8 cellular contexts compared by ENCODE assay signal in the genomic region with DNA sequence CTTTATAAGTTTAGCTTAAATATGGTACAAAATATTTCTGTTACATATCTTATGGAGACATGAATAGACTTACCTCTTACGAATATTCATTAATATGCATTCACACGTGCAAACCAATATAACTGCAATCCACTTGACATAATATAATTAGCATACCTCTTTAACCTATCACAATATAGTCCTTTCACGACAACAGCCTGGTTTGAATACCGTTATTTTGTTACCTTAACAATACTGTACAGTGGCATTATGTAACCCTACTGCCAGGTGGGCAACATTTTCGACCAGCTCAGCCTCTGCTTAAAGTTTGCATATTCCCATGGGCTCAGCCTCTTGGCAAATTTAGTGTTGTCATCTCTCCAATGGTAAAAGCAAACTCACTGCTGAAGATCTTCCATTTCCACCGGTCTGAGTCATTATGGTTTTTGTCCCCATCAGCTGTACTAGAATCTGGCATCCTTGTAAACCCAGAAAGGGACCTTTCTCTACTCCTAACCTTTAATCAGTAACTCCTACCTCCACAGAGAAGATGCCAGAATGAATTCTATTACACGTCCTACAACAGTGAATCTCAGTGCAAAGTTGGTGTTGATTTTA. TPM values are rescaled to one million over a fixed set of nuclear protein-coding genes. Genes with fewer than 3 reads are reported as not detected.
DNase-seq lines count a peak whose midpoint lies in the region; ATAC-seq and TF ChIP-seq lines count a peak whose summit lies in the region.
"Had no signal": no experiment of that assay in that cellular context is flagged by ENCODE, and none has a peak within 500 bp of the region (broad histone marks: within the 10 kb centered on the region; RNA-seq: fewer than 3 reads in every experiment).

No MANE protein-coding gene starts in this region.

- intact Hi-C loops in mammary epithelial cell (cut with micrococcal nuclease) (loop anchor here (1.0 to 2.0 kb wide), 4 partner anchors 52 to 237 kb away; no protein-coding TSS in a partner anchor), psoas muscle (cut with DNase I) (loop anchor here (1.0 to 10.0 kb wide), 5 partner anchors 46 to 241 kb away; a partner anchor contains a TSS)

- H4K20me1 ChIP-seq in mammary epithelial cell (ENCODE audit: insufficient read depth, low read length), result no peaks in the 10 kb centered on the region

- no peaks in the 10 kb centered on the region for H3K79me2 ChIP-seq in mammary epithelial cell (ENCODE audit: insufficient read depth, low read length)

- H3K36me3 ChIP-seq in mammary epithelial cell (ENCODE audit: insufficient read depth, low read length) (peaks cover 8% of the 10 kb centered on the region), psoas muscle (ENCODE audit: insufficient read depth in 1 of 2, low read depth in 1 of 2) (peaks cover 0 to 28% of the 10 kb centered on the region in 2 donors)

- no peaks in the 10 kb centered on the region for H3K9me3 ChIP-seq in mammary epithelial cell (replicated peaks; ENCODE audit: insufficient read depth, low read length)
- no peaks in the 10 kb centered on the region for H3K9me3 ChIP-seq in psoas muscle

- ATAC-seq in psoas muscle, result peak; percentile 16 to 78 (median 36)

- H3K4me2 ChIP-seq in mammary epithelial cell (ENCODE audit: insufficient read depth, low read depth, low read length), result peak overlapping the region; percentile 37

- dilution Hi-C loops in mammary epithelial cell (cut with HindIII; ENCODE audit: low sequenced_read_pairs), result no loop called here

- no TSS peak for BruUV-seq in mammary epithelial cell (replicated peaks; lab: Mats Ljungman, UMichigan)

- H3K9ac ChIP-seq in mammary epithelial cell (ENCODE audit: insufficient read depth, low read length), result no peak overlapping the region

- 69% methylated on average over 7 of the region's 7 CpGs for WGBS in mammary epithelial cell (ENCODE audit: low coverage, missing lambda C conversion rate)
- 51 to 71% (median 54%) methylated on average over 7 of the region's 7 CpGs for WGBS in psoas muscle, 3 donors

- DNase-seq in GM12865 (ENCODE audit: low read depth) (peak; percentile 10), NAMALWA (ENCODE audit: low spot score) (peak; percentile 38), mammary epithelial cell (no peak), psoas muscle (no peak), NCI-H1105 (lab: John Stamatoyannopoulos, UW) (no peak), NOMO-1 (lab: John Stamatoyannopoulos, UW; ENCODE audit: unreplicated experiment in 2 of 2) (no peak), GM13977 (ENCODE audit: low spot score) (no peak)

- no peak overlapping the region for H2AFZ ChIP-seq in mammary epithelial cell (ENCODE audit: low read depth, low read length)

- H3K27me3 ChIP-seq in mammary epithelial cell (ENCODE audit: insufficient read depth, low read length) (no peaks in the 10 kb centered on the region), psoas muscle (ENCODE audit: insufficient read depth in 3 of 3, low read length in 2 of 3) (no peaks in the 10 kb centered on the region)
- H3K27me3 ChIP-seq: foreskin keratinocyte had no signal

- CTCF ChIA-PET in mammary epithelial cell (lab: Charles Lee; ENCODE audit: low non-redundant PET), result no interaction called here

- no peak for TF ChIP-seq CTCF in GM12865 (IDR thresholded peaks at IDR 0.05; ENCODE audit: insufficient read depth, low read depth, low read length, missing control alignments)
- no peak for TF ChIP-seq CTCF in mammary epithelial cell (conservative IDR thresholded peaks at IDR 0.05 in 1 of 2, IDR thresholded peaks at IDR 0.05 in 1 of 2; ENCODE audit: extremely low read depth in 1 of 2, insufficient read depth in 1 of 2, low read depth in 1 of 2, low read length in 2 of 2)
- no peak for TF ChIP-seq CTCF in psoas muscle (IDR thresholded peaks at IDR 0.05)
- TF ChIP-seq CTCF in GM13977 (IDR thresholded peaks at IDR 0.05; ENCODE audit: extremely low read depth, insufficient read depth, missing control alignments), result no peak

- H3K27ac ChIP-seq in mammary epithelial cell (ENCODE audit: insufficient read depth, low read depth, low read length), result no peak overlapping the region
- H3K27ac ChIP-seq in psoas muscle, result peak overlapping the region; percentile 1
- H3K27ac ChIP-seq: foreskin keratinocyte had no signal

- in situ Hi-C loops in mammary epithelial cell (cut with MboI; ENCODE audit: low sequenced_read_pairs in 2 of 2), result loop anchor here (5.0 to 25.0 kb wide), 3 partner anchors 71 to 246 kb away; no protein-coding TSS in a partner anchor
- in situ Hi-C loops in GM13977 (cut with MboI; ENCODE audit: low pct_unique_long_range_greater_than_20kb, low sequenced_read_pairs, unreplicated experiment), result loop anchor here (5.0 to 10.0 kb wide), 2 partner anchors 69 to 86 kb away; no protein-coding TSS in a partner anchor

- H3K4me3 ChIP-seq in GM12865 (ENCODE audit: low read depth, low read length) (peak overlapping the region; percentile 55), mammary epithelial cell (replicated peaks in 1 of 3; ENCODE audit: insufficient read depth in 1 of 3, low read depth in 2 of 3, low read length in 3 of 3) (no peak overlapping the region), psoas muscle (peak overlapping the region; percentile 37)

- H3K4me1 ChIP-seq in mammary epithelial cell (ENCODE audit: insufficient read depth, low read length) (peaks cover 5% of the 10 kb centered on the region), psoas muscle (peaks cover 9% of the 10 kb centered on the region)
- H3K4me1 ChIP-seq: foreskin keratinocyte had no signal

RNA-seq across cellular contexts. Expression of a gene that starts 46.0 kb away (rescaled TPM):
- total RNA-seq in mammary epithelial cell (10 to 100 TPM; 12.9 to 16.7 TPM), psoas muscle (10 to 100 TPM; 21.3 to 30.1 (median 23.8) TPM)
- polyA plus RNA-seq in mammary epithelial cell (4.3 TPM), psoas muscle (10 to 100 TPM in 1 of 3 donors, 1 to 10 TPM in 2; 3.1 to 15.5 (median 8.1) TPM)
- 27.3 TPM for polyA minus RNA-seq in mammary epithelial cell

Comparison
In these comparisons a context has a peak if more than half of its experiments do, and no peak if none do; other contexts are left out.
1. DNase-seq: peak in GM12865 (single experiment) and NAMALWA (single experiment); none in mammary epithelial cell (single experiment), psoas muscle (0 of 2), NCI-H1105 (single experiment), NOMO-1 (0 of 2) and GM13977 (single experiment).
2. H3K4me3 ChIP-seq: peak in GM12865 (single experiment) and psoas muscle (single experiment); none in mammary epithelial cell (0 of 3).